12 cellular contexts compared by ENCODE assay signal in the genomic region with DNA sequence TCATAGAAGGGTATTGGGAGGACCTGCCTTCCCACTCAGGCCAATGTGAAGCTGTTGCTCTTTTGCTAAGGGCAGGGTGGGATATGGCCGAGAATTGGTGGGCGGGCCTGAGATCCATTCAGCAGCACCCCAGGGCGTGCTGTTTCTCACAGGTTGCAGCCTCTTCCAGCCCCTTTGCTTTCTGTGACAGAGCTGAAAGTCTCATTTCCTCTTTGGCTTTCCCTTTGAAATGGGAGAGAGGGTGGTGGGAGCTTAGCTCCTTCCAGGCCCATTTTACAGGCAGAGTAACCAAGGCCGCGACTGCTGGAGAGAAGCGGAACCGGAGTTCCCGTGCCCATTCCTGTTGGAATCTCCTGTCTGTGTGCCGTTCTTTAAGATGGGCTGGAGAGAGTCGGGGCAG.
DNase-seq lines count a peak whose midpoint lies in the region; ATAC-seq and TF ChIP-seq lines count a peak whose summit lies in the region.
"Had no signal": no experiment of that assay in that cellular context is flagged by ENCODE, and none has a peak within 500 bp of the region (broad histone marks: within the 10 kb centered on the region; RNA-seq: fewer than 3 reads in every experiment).

No MANE protein-coding gene starts in this region.

- no peak overlapping the region for H3K4me2 ChIP-seq in IMR-90 (ENCODE audit: low read depth, low read length)
- H3K4me2 ChIP-seq in neuronal stem cell (ENCODE audit: insufficient read depth, low read length, poor library complexity, severe bottlenecking) = no peak overlapping the region

- H2BK5ac ChIP-seq in IMR-90 (ENCODE audit: low read depth, low read length, poor library complexity, severe bottlenecking) (no peak overlapping the region), neuronal stem cell (ENCODE audit: low read length) (no peak overlapping the region)

- ATAC-seq in IMR-90 (ENCODE audit: low read depth) (no peak), GM21529 (IDR thresholded peaks at IDR 0.05; ENCODE audit: unreplicated experiment) (no peak), HG02571 (IDR thresholded peaks at IDR 0.05; ENCODE audit: unreplicated experiment) (no peak)

- CTCF ChIA-PET in IMR-90 (lab: Yijun Ruan, JAX) (no interaction called here), RWPE1 (lab: Yijun Ruan, JAX) (interaction anchor here (0.5 to 1.2 kb wide), 2 partner anchors 268 to 666 kb away, joined by 3 read pairs; no protein-coding TSS in a partner anchor)

- no peak overlapping the region for H3K23ac ChIP-seq in IMR-90 (ENCODE audit: low read depth, low read length)
- no peak overlapping the region for H3K23ac ChIP-seq in neuronal stem cell (ENCODE audit: low read depth, low read length, poor library complexity)

- H3K18ac ChIP-seq in IMR-90 (ENCODE audit: low read depth, low read length) = no peak overlapping the region
- no peak overlapping the region for H3K18ac ChIP-seq in neuronal stem cell (ENCODE audit: low read length)

- no peak overlapping the region for H4K5ac ChIP-seq in IMR-90 (ENCODE audit: low read depth, low read length)

- peak overlapping the region in 1 of 2 experiments; percentile 18; a peak in 1 of 4 replicates for H4K8ac ChIP-seq in IMR-90 (ENCODE audit: low read depth in 2 of 2, low read length in 2 of 2)
- no peak overlapping the region for H4K8ac ChIP-seq in neuronal stem cell (ENCODE audit: low read depth, low read length)

- peaks cover 29% of the 10 kb centered on the region for H4K20me1 ChIP-seq in IMR-90 (ENCODE audit: insufficient read depth, low read length)

- H3K36me3 ChIP-seq in IMR-90 (ENCODE audit: control insufficient read depth, insufficient read depth, low read length) (peaks cover 5% of the 10 kb centered on the region; the same call in 1 of the 2 replicates), neuronal stem cell (replicated peaks in 1 of 2; ENCODE audit: control insufficient read depth in 2 of 2, insufficient read depth in 2 of 2, low read length in 2 of 2) (no peaks in the 10 kb centered on the region), tibial artery (peaks cover 0 to 9% (median 0%) of the 10 kb centered on the region in 3 donors)
- H3K36me3 ChIP-seq: HAP-1 had no signal

- no peak overlapping the region for H3K56ac ChIP-seq in IMR-90 (ENCODE audit: extremely low read depth, insufficient read depth, low read length)

- H2BK12ac ChIP-seq in neuronal stem cell (ENCODE audit: low read length) = no peak overlapping the region

- H2BK15ac ChIP-seq in IMR-90 (ENCODE audit: low read depth, low read length) (no peak overlapping the region), neuronal stem cell (ENCODE audit: low read length) (no peak overlapping the region)

- TF ChIP-seq RAD21 in IMR-90 (IDR thresholded peaks at IDR 0.05; ENCODE audit: low read length) = no peak

- H3K27me3 ChIP-seq in IMR-90 (ENCODE audit: control insufficient read depth, insufficient read depth, low read length) = no peaks in the 10 kb centered on the region
- peaks cover 0 to 3% (median 0%) of the 10 kb centered on the region in 3 experiments for H3K27me3 ChIP-seq in neuronal stem cell (ENCODE audit: control insufficient read depth in 3 of 3, insufficient read depth in 3 of 3, low read depth in 1 of 3, low read length in 3 of 3)
- H3K27me3 ChIP-seq in tibial artery = no peaks in the 10 kb centered on the region

- in situ Hi-C loops in IMR-90 (cut with MboI; ENCODE audit: low sequenced_read_pairs) = no loop called here

- H3K9ac ChIP-seq in IMR-90 (ENCODE audit: low read depth, low read length) = no peak overlapping the region
- H3K9ac ChIP-seq in neuronal stem cell (ENCODE audit: low read depth, low read length, poor library complexity) = no peak overlapping the region

- no peak for TF ChIP-seq POLR2A in IMR-90 (IDR thresholded peaks at IDR 0.05; ENCODE audit: low read depth, low read length)

- peak overlapping the region; percentile 25; the same call in 1 of the 2 replicates for H3K14ac ChIP-seq in IMR-90 (replicated peaks; ENCODE audit: low read depth, low read length)
- H3K14ac ChIP-seq in neuronal stem cell (ENCODE audit: low read length) = no peak overlapping the region

- no peak overlapping the region for H3K4me3 ChIP-seq in IMR-90 (ENCODE audit: insufficient read depth, low read depth, low read length)
- H3K4me3 ChIP-seq in neuronal stem cell (ENCODE audit: low read length in 2 of 2) = no peak overlapping the region
- H3K4me3 ChIP-seq in tibial artery = no peak overlapping the region
- H3K4me3 ChIP-seq: HAP-1 had no signal

- intact Hi-C loops in IMR-90 (cut with micrococcal nuclease) = no loop called here
- intact Hi-C loops in tibial artery (cut with DNase I; ENCODE audit: low total_unique reads) = no loop called here

- POLR2A ChIA-PET in IMR-90 (lab: Charles Lee; ENCODE audit: unreplicated experiment) = no interaction called here
- POLR2A ChIA-PET in RWPE1 (lab: Yijun Ruan, JAX; ENCODE audit: low non-redundant PET) = no interaction called here

- TF ChIP-seq CTCF in IMR-90 (conservative IDR thresholded peaks at IDR 0.05; ENCODE audit: low read depth, low read length) (no peak), RWPE1 (conservative IDR thresholded peaks at IDR 0.05; ENCODE audit: low read depth) (no peak), tibial artery (IDR thresholded peaks at IDR 0.05) (no peak)

- dilution Hi-C loops in IMR-90 (cut with HindIII; ENCODE audit: low sequenced_read_pairs, unreplicated experiment) = no loop called here

- no peak overlapping the region for H3K4ac ChIP-seq in IMR-90 (ENCODE audit: low read depth, low read length)
- H3K4ac ChIP-seq in neuronal stem cell (ENCODE audit: low read length) = no peak overlapping the region

- H2AK5ac ChIP-seq in IMR-90 (ENCODE audit: low read depth, low read length) (peak overlapping the region; percentile 5; the same call in 1 of the 2 replicates), neuronal stem cell (ENCODE audit: low read depth, low read length) (peak overlapping the region; percentile 53)

- no peak overlapping the region for H2AK9ac ChIP-seq in IMR-90 (replicated peaks; ENCODE audit: low read depth, low read length, poor library complexity)

- H3K4me1 ChIP-seq in IMR-90 (ENCODE audit: control insufficient read depth, insufficient read depth, low read length) = peaks cover 29% of the 10 kb centered on the region
- H3K4me1 ChIP-seq in neuronal stem cell (ENCODE audit: control insufficient read depth in 2 of 2, insufficient read depth in 1 of 2, low read depth in 1 of 2, low read length in 2 of 2) = peaks cover 0 to 6% of the 10 kb centered on the region in 2 donors
- H3K4me1 ChIP-seq in tibial artery = peaks cover 0 to 82% (median 67%) of the 10 kb centered on the region in 4 donors

- WGBS in IMR-90 (ENCODE audit: extremely low coverage in 2 of 2, insufficient read length in 1 of 2), 2 experiments = 100% methylated on average over 5 of the region's 10 CpGs; no CpG with 5 or more reads in 1 of the 2 experiments
- WGBS in neuronal stem cell (ENCODE audit: extremely low coverage in 2 of 2, insufficient read length in 2 of 2, insufficient replicate concordance in 1 of 2), 2 donors = no CpG with 5 or more reads among the region's 10 CpGs

- DNase-seq in IMR-90 (no peak), RWPE1 (ENCODE audit: low spot score) (no peak), neuronal stem cell (ENCODE audit: low spot score) (no peak), tibial artery (no peak), NCI-H1092 (lab: John Stamatoyannopoulos, UW) (no peak)
- DNase-seq: CD8-positive, alpha-beta memory T cell; NCI-H1092 treated with DMSO at 0.1 percent for 48 hours; NCI-H1694; NCI-H2107 had no signal

- peaks cover 16 to 83% of the 10 kb centered on the region in 2 experiments for H3K79me1 ChIP-seq in IMR-90 (ENCODE audit: low read depth in 1 of 2, low read length in 2 of 2)
- H3K79me1 ChIP-seq in neuronal stem cell (ENCODE audit: low read depth, low read length) = no peaks in the 10 kb centered on the region

- BruUV-seq in IMR-90 (replicated peaks; lab: Mats Ljungman, UMichigan) = no TSS peak

- no peaks in the 10 kb centered on the region for H3K9me3 ChIP-seq in IMR-90 (ENCODE audit: control insufficient read depth, insufficient read depth, low read length)
- no peaks in the 10 kb centered on the region for H3K9me3 ChIP-seq in neuronal stem cell (replicated peaks in 1 of 2; ENCODE audit: control insufficient read depth in 2 of 2, insufficient read depth in 1 of 2, low read depth in 1 of 2, low read length in 2 of 2)
- no peaks in the 10 kb centered on the region for H3K9me3 ChIP-seq in tibial artery
- H3K9me3 ChIP-seq: HAP-1 had no signal

- H2AFZ ChIP-seq in IMR-90 (replicated peaks; ENCODE audit: low read length, poor library complexity) (no peak overlapping the region), neuronal stem cell (ENCODE audit: low read length) (no peak overlapping the region)

- H2BK120ac ChIP-seq in IMR-90 (ENCODE audit: low read depth, low read length) (no peak overlapping the region; the same call in 1 of the 2 replicates), neuronal stem cell (ENCODE audit: low read depth, low read length) (no peak overlapping the region)

- peak overlapping the region; percentile 28; the same call in 1 of the 2 replicates for H2BK20ac ChIP-seq in IMR-90 (ENCODE audit: low read depth, low read length)

- H3K9me1 ChIP-seq in IMR-90 (ENCODE audit: insufficient read depth, low read length) = peaks cover 27% of the 10 kb centered on the region

- H3K27ac ChIP-seq in IMR-90 (ENCODE audit: insufficient read depth, low read length) (no peak overlapping the region), RWPE1 (peak overlapping the region; percentile 99), neuronal stem cell (replicated peaks; ENCODE audit: low read length) (no peak overlapping the region), tibial artery (peak overlapping the region; percentile 79 to 83)

- H4K91ac ChIP-seq in IMR-90 (ENCODE audit: insufficient read depth, low read depth, low read length) (no peak overlapping the region), neuronal stem cell (ENCODE audit: low read depth, low read length, poor library complexity) (no peak overlapping the region)

TF ChIP-seq in IMR-90, 13 proteins besides CTCF, POLR2A, EP300 and RAD21:
- TF ChIP-seq MAZ (IDR thresholded peaks at IDR 0.05; ENCODE audit: borderline replicate concordance, low read depth, low read length) = no peak
- TF ChIP-seq RFX5 (IDR thresholded peaks at IDR 0.05; ENCODE audit: low read depth, low read length) = no peak
- no peak for TF ChIP-seq SMC3 (IDR thresholded peaks at IDR 0.05; ENCODE audit: low read depth, low read length)
- TF ChIP-seq CEBPB (IDR thresholded peaks at IDR 0.05; ENCODE audit: low read depth, low read length) = no peak

Comparison
In these comparisons a context has a peak if more than half of its experiments do, and no peak if none do; other contexts are left out.
1. H3K27ac ChIP-seq: peak in RWPE1 (single experiment) and tibial artery (2 of 2); none in IMR-90 (single experiment) and neuronal stem cell (single experiment).